Comparison of ENCODE assay signal across 9 cellular contexts in the genomic region with DNA sequence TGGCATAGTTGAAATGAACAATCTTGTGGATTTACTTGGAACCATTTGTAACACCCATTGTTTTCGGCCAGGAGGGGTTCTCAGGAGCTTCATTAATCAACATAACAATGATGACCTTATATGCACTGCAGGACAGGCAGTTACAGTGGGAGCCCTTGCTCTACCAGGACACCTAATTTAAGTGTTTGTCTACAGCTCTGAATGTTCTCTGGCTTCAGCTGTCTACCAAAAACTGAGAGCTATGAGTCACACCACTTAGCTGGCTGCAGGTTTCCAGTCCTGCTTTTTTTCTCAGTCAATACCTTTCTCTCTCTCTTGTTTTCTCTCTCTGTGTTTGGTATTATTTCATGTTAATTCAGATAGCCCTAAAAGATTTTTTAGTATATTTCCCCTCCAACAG.
DNase-seq lines count a peak whose midpoint lies in the region; ATAC-seq and TF ChIP-seq lines count a peak whose summit lies in the region.
"Had no signal": no experiment of that assay in that cellular context is flagged by ENCODE, and none has a peak within 500 bp of the region (broad histone marks: within the 10 kb centered on the region; RNA-seq: fewer than 3 reads in every experiment).

No MANE protein-coding gene starts in this region.

- H3K9me3 ChIP-seq in mesenchymal stem cell (ENCODE audit: control insufficient read depth, low read length), result no peaks in the 10 kb centered on the region

- H2AFZ ChIP-seq in mesenchymal stem cell (ENCODE audit: low read depth, low read length), result no peak overlapping the region

- no peak overlapping the region for H3K27ac ChIP-seq in mesenchymal stem cell (ENCODE audit: low read length, poor library complexity, severe bottlenecking)

- H3K14ac ChIP-seq in mesenchymal stem cell (ENCODE audit: low read length in 2 of 2), result no peak overlapping the region

- H3K4ac ChIP-seq in mesenchymal stem cell (ENCODE audit: low read depth in 1 of 2, low read length in 2 of 2), result no peak overlapping the region

- H3K4me1 ChIP-seq in mesenchymal stem cell (ENCODE audit: control insufficient read depth, insufficient read depth, low read depth, low read length), result peaks cover 17% of the 10 kb centered on the region

- H3K18ac ChIP-seq in mesenchymal stem cell (ENCODE audit: low read depth in 1 of 2, low read length in 2 of 2), result no peak overlapping the region

- peaks cover 25% of the 10 kb centered on the region for H3K4me1 Mint-ChIP-seq in WTC11
- H3K4me1 Mint-ChIP-seq in T-helper 2 cell treated with Interferon-gamma antibody and Interleukin-4, amounts not matched to agents 5 μg/mL and 100 μg/mL, for 36 hours (ENCODE audit: low read depth), result peaks cover 5% of the 10 kb centered on the region
- H3K4me1 Mint-ChIP-seq: naive B cell had no signal

- H3K9me3 Mint-ChIP-seq in WTC11, result peaks cover 9% of the 10 kb centered on the region; the same call in 1 of the 2 replicates
- H3K9me3 Mint-ChIP-seq in T-helper 2 cell treated with Interferon-gamma antibody and Interleukin-4, amounts not matched to agents 5 μg/mL and 100 μg/mL, for 36 hours, result no peaks in the 10 kb centered on the region
- H3K9me3 Mint-ChIP-seq: naive B cell had no signal

- H3K36me3 Mint-ChIP-seq in WTC11, result no peaks in the 10 kb centered on the region
- no peaks in the 10 kb centered on the region for H3K36me3 Mint-ChIP-seq in T-helper 2 cell treated with Interferon-gamma antibody and Interleukin-4, amounts not matched to agents 5 μg/mL and 100 μg/mL, for 36 hours (ENCODE audit: low read depth)
- H3K36me3 Mint-ChIP-seq: naive B cell had no signal

- no peak overlapping the region for H3K27ac Mint-ChIP-seq in WTC11
- no peak overlapping the region for H3K27ac Mint-ChIP-seq in T-helper 2 cell treated with Interferon-gamma antibody and Interleukin-4, amounts not matched to agents 5 μg/mL and 100 μg/mL, for 36 hours
- H3K27ac Mint-ChIP-seq: naive B cell had no signal

- no peak overlapping the region for H3K9ac ChIP-seq in mesenchymal stem cell (ENCODE audit: low read length)

- H3K27me3 Mint-ChIP-seq in WTC11 (ENCODE audit: low read depth), result peaks cover 6% of the 10 kb centered on the region; the same call in 1 of the 2 replicates
- peaks cover 54% of the 10 kb centered on the region for H3K27me3 Mint-ChIP-seq in T-helper 2 cell treated with Interferon-gamma antibody and Interleukin-4, amounts not matched to agents 5 μg/mL and 100 μg/mL, for 36 hours (ENCODE audit: low read depth)

- no peak overlapping the region for H3K23ac ChIP-seq in mesenchymal stem cell (ENCODE audit: low read length in 2 of 2)

- no peak overlapping the region for H2BK15ac ChIP-seq in mesenchymal stem cell (ENCODE audit: low read depth, poor library complexity, severe bottlenecking)

- no peaks in the 10 kb centered on the region for H3K36me3 ChIP-seq in mesenchymal stem cell (ENCODE audit: control insufficient read depth in 1 of 2, insufficient read depth in 2 of 2, low read depth in 1 of 2, low read length in 2 of 2)

- no peak overlapping the region for H3K4me3 ChIP-seq in mesenchymal stem cell (ENCODE audit: insufficient read depth in 1 of 2, low read depth in 1 of 2, low read length in 2 of 2)

- H2AK5ac ChIP-seq in mesenchymal stem cell (ENCODE audit: low read length, severe bottlenecking), result no peak overlapping the region

- H3K4me3 Mint-ChIP-seq in WTC11, result no peak overlapping the region
- no peak overlapping the region for H3K4me3 Mint-ChIP-seq in T-helper 2 cell treated with Interferon-gamma antibody and Interleukin-4, amounts not matched to agents 5 μg/mL and 100 μg/mL, for 36 hours
- H3K4me3 Mint-ChIP-seq: naive B cell had no signal

- no peaks in the 10 kb centered on the region for H3K79me1 ChIP-seq in mesenchymal stem cell (replicated peaks; ENCODE audit: low read length, poor library complexity, severe bottlenecking)

- peak overlapping the region in 1 of 2 experiments; percentile 19 for H2BK12ac ChIP-seq in mesenchymal stem cell (ENCODE audit: low read length in 2 of 2)

- H3K4me2 ChIP-seq in mesenchymal stem cell (ENCODE audit: low read length, poor library complexity, severe bottlenecking), result no peak overlapping the region

- DNase-seq in ELF-1 (ENCODE audit: low read depth, low spot score) (peak; percentile 50), WTC11 (ENCODE audit: low spot score) (no peak), mesenchymal stem cell (peak; percentile 68), NCI-H748 (lab: John Stamatoyannopoulos, UW; ENCODE audit: unreplicated experiment) (no peak), HuH-7.5 (ENCODE audit: low spot score) (no peak)
- no peak for DNase-seq in central memory CD4-positive, alpha-beta T cell
- DNase-seq in T-helper 2 cell treated with Interferon-gamma antibody and Interleukin-4, amounts not matched to agents 5 μg/mL and 100 μg/mL, for 36 hours (ENCODE audit: low spot score), result no peak
- DNase-seq: naive B cell had no signal

- no peak overlapping the region for H4K8ac ChIP-seq in mesenchymal stem cell (ENCODE audit: low read length)

- no peaks in the 10 kb centered on the region for H3K27me3 ChIP-seq in mesenchymal stem cell (ENCODE audit: control insufficient read depth in 1 of 2, insufficient read depth in 1 of 2, low read length in 2 of 2)

- POLR2A ChIA-PET in WTC11 (lab: Charles Lee), result no interaction called here

- WGBS in mesenchymal stem cell, result 48% methylated on average over 1 of the region's 1 CpG

- TF ChIP-seq CTCF in WTC11 (IDR thresholded peaks at IDR 0.05), result no peak

- CTCF ChIA-PET in WTC11 (lab: Charles Lee), result interaction anchor here (1.1 to 2.5 kb wide), 2 partner anchors 9 to 96 kb away, joined by 3 to 8 read pairs; no protein-coding TSS in a partner anchor

- no peak overlapping the region for H4K91ac ChIP-seq in mesenchymal stem cell (ENCODE audit: low read length)

- ATAC-seq in HG02610 (IDR thresholded peaks at IDR 0.05; ENCODE audit: unreplicated experiment) (peak; percentile 81), WTC11 (peak; percentile 66)

- H2BK120ac ChIP-seq in mesenchymal stem cell (ENCODE audit: low read depth, low read length), result no peak overlapping the region

- no peak overlapping the region for H2BK5ac ChIP-seq in mesenchymal stem cell (ENCODE audit: low read depth, low read length, poor library complexity, severe bottlenecking)

TF ChIP-seq in WTC11, 78 proteins besides CTCF, POLR2A, EP300 and RAD21 (continues in another document):
- TF ChIP-seq JUN (CRISPR knock-in tag; IDR thresholded peaks at IDR 0.05), result no peak
- TF ChIP-seq MYBL2 (CRISPR knock-in tag; IDR thresholded peaks at IDR 0.05), result no peak
- TF ChIP-seq OVOL2 (CRISPR knock-in tag; IDR thresholded peaks at IDR 0.05; ENCODE audit: borderline replicate concordance), result no peak
- no peak for TF ChIP-seq NFYB (CRISPR knock-in tag; conservative IDR thresholded peaks at IDR 0.05; ENCODE audit: low read depth)
- TF ChIP-seq, protein P1, sequence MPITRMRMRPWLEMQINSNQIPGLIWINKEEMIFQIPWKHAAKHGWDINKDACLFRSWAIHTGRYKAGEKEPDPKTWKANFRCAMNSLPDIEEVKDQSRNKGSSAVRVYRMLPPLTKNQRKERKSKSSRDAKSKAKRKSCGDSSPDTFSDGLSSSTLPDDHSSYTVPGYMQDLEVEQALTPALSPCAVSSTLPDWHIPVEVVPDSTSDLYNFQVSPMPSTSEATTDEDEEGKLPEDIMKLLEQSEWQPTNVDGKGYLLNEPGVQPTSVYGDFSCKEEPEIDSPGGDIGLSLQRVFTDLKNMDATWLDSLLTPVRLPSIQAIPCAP (CRISPR knock-in tag; IDR thresholded peaks at IDR 0.05), result no peak
- no peak for TF ChIP-seq E2F4 (CRISPR knock-in tag; IDR thresholded peaks at IDR 0.05; ENCODE audit: borderline replicate concordance, low read depth)
- TF ChIP-seq ZNF532 (CRISPR knock-in tag; IDR thresholded peaks at IDR 0.05; ENCODE audit: borderline replicate concordance), result no peak
- no peak for TF ChIP-seq NR3C1 (CRISPR knock-in tag; conservative IDR thresholded peaks at IDR 0.05; ENCODE audit: low read depth)
- TF ChIP-seq ZBTB21 (CRISPR knock-in tag; IDR thresholded peaks at IDR 0.05; ENCODE audit: borderline replicate concordance), result no peak

Comparison
In these comparisons a context has a peak if more than half of its experiments do, and no peak if none do; other contexts are left out.
1. DNase-seq: peak in ELF-1 (single experiment) and mesenchymal stem cell (single experiment); none in WTC11 (single experiment), NCI-H748 (single experiment), HuH-7.5 (single experiment), central memory CD4-positive, alpha-beta T cell (single experiment) and T-helper 2 cell treated with Interferon-gamma antibody and Interleukin-4, amounts not matched to agents 5 μg/mL and 100 μg/mL, for 36 hours (single experiment).